12 cellular contexts compared by ENCODE assay signal in genomic region chr13:42396501-42396900, GRCh38.
DNase-seq lines count a peak whose midpoint lies in the region; ATAC-seq, FAIRE-seq and TF ChIP-seq lines count a peak whose summit lies in the region.
"Had no signal": no experiment of that assay in that cellular context is flagged by ENCODE, and none has a peak within 500 bp of the region (broad histone marks: within the 10 kb centered on the region; RNA-seq: fewer than 3 reads in every experiment).

No MANE protein-coding gene starts in this region.

- 0 out of 2 replicates have a peak overlapping the region, but pooled peaks have one; percentile 13 for H3K27ac ChIP-seq in SJSA1
- H3K27ac ChIP-seq: epithelial cell of prostate had no signal

- H3K9me3 Mint-ChIP-seq in natural killer cell = no peaks in the 10 kb centered on the region

- TF ChIP-seq CTCF in natural killer cell (IDR thresholded peaks at IDR 0.05) = no peak
- TF ChIP-seq CTCF in D721Med (IDR thresholded peaks at IDR 0.05; ENCODE audit: insufficient read depth, missing control alignments) = no peak
- no peak for TF ChIP-seq CTCF in GM10266 (IDR thresholded peaks at IDR 0.05; ENCODE audit: control insufficient read depth, insufficient read depth, low read depth, missing control alignments)

- intact Hi-C loops in natural killer cell (cut with micrococcal nuclease) = no loop called here

- H3K9me3 ChIP-seq in SJSA1 (replicated peaks) = no peaks in the 10 kb centered on the region

- no peaks in the 10 kb centered on the region for H3K36me3 Mint-ChIP-seq in natural killer cell
- H3K36me3 Mint-ChIP-seq: CD14-positive monocyte had no signal

- H3K4me1 ChIP-seq in SJSA1 (replicated peaks) = peaks cover 16% of the 10 kb centered on the region

- ATAC-seq in natural killer cell = peak in 2 of 3 donors; percentile 19 to 42
- no peak for ATAC-seq in GM18909 (IDR thresholded peaks at IDR 0.05; ENCODE audit: poor library complexity, unreplicated experiment)

- no peaks in the 10 kb centered on the region for H3K36me3 ChIP-seq in SJSA1

- FAIRE-seq in GM12892 (lab: Jason Lieb, UNC) (peak; percentile 57), D721Med (lab: Jason Lieb, UNC) (no peak)

- peaks cover 58 to 60% of the 10 kb centered on the region in 2 donors for H3K4me1 Mint-ChIP-seq in natural killer cell
- H3K4me1 Mint-ChIP-seq: CD14-positive monocyte had no signal

- no peak overlapping the region for H3K27ac Mint-ChIP-seq in natural killer cell
- H3K27ac Mint-ChIP-seq: CD14-positive monocyte had no signal

- DNase-seq in GM12892 (ENCODE audit: insufficient read length) = no peak
- no peak for DNase-seq in SJSA1 (ENCODE audit: low read depth in 1 of 2, low spot score in 2 of 2)
- peak; percentile 30 for DNase-seq in activated T-helper 1 cell treated with Interleukin-2 at 50 U/mL for 16 hours (ENCODE audit: low read depth)
- DNase-seq in natural killer cell = no peak
- no peak for DNase-seq in D721Med (ENCODE audit: insufficient read length, low spot score)
- no peak for DNase-seq in GM10266 (ENCODE audit: extremely low spot score)
- DNase-seq in GM03348 (ENCODE audit: low spot score) = no peak
- DNase-seq: aorta, NCI-H748 treated with DMSO at 0.1 percent for 48 hours had no signal

- TF ChIP-seq POLR2A in GM12892 (IDR thresholded peaks at IDR 0.05; ENCODE audit: low read depth, low read length) = no peak

- peaks cover 0 to 3% of the 10 kb centered on the region in 2 donors for H3K27me3 Mint-ChIP-seq in natural killer cell (ENCODE audit: low read depth in 2 of 2)

- H3K4me3 ChIP-seq in SJSA1 = no peak overlapping the region

- peak overlapping the region; percentile 13 for H3K4me3 Mint-ChIP-seq in natural killer cell
- H3K4me3 Mint-ChIP-seq: CD14-positive monocyte had no signal

- H3K27me3 ChIP-seq in SJSA1 (replicated peaks) = no peaks in the 10 kb centered on the region
